ENCODE assay signal across 9 cellular contexts in genomic region chr17:27466748-27467375, GRCh38.
DNase-seq lines count a peak whose midpoint lies in the region; ATAC-seq and FAIRE-seq lines count a peak whose summit lies in the region.
"Had no signal": no experiment of that assay in that cellular context is flagged by ENCODE, and none has a peak within 500 bp of the region (broad histone marks: within the 10 kb centered on the region; RNA-seq: fewer than 3 reads in every experiment).

No MANE protein-coding gene starts in this region.

- H3K27ac ChIP-seq in BLaER1 = 0 out of 2 replicates have a peak overlapping the region, but pooled peaks have one; percentile 9
- H3K27ac ChIP-seq: pancreas had no signal

- H3K4me1 ChIP-seq in BLaER1 = peaks cover 34% of the 10 kb centered on the region

- DNase-seq in activated T-helper 1 cell treated with Interleukin-2 at 50 U/mL for 16 hours (ENCODE audit: low read depth) (peak; percentile 23), DMS153 treated with DMSO at 0.1 percent for 48 hours (lab: John Stamatoyannopoulos, UW; ENCODE audit: unreplicated experiment) (no peak), Ammon's horn (ENCODE audit: low spot score) (no peak), urothelium cell line (ENCODE audit: low spot score) (no peak)
- DNase-seq in stimulated activated CD4-positive, alpha-beta T cell treated with anti-CD3 and anti-CD28 coated beads, Interleukin-12 subunit alpha, Interleukin-12 subunit beta, amount 100 ng/mL, for 24 hours (ENCODE audit: low read depth in 2 of 2) = peak; percentile 65 to 74
- DNase-seq: pancreas had no signal

- H4K20me1 ChIP-seq in BLaER1 = peaks cover 16% of the 10 kb centered on the region; the same call in 1 of the 2 replicates

- peak overlapping the region; percentile 69 for H3K4me2 ChIP-seq in BLaER1

- 0 out of 2 replicates have a peak overlapping the region, but pooled peaks have one; percentile 3 for H3K9ac ChIP-seq in BLaER1

- peak; percentile 80 for ATAC-seq in GM19455 (IDR thresholded peaks at IDR 0.05; ENCODE audit: unreplicated experiment)
- ATAC-seq in HG03521 (IDR thresholded peaks at IDR 0.05; ENCODE audit: unreplicated experiment) = peak; percentile 60

- H3K27me3 ChIP-seq in BLaER1 = no peaks in the 10 kb centered on the region
- H3K27me3 ChIP-seq: pancreas had no signal

- no peak overlapping the region for H3K4me3 ChIP-seq in BLaER1
- H3K4me3 ChIP-seq: pancreas had no signal

- no peaks in the 10 kb centered on the region for H3K36me3 ChIP-seq in BLaER1
- H3K36me3 ChIP-seq: pancreas had no signal

- FAIRE-seq in urothelium cell line (lab: Jason Lieb, UNC) = no peak
- FAIRE-seq: pancreas had no signal

- H3K9me3 ChIP-seq in BLaER1 = no peaks in the 10 kb centered on the region
- H3K9me3 ChIP-seq: pancreas had no signal

Comparison
In these comparisons a context has a peak if more than half of its experiments do, and no peak if none do; other contexts are left out.
1. DNase-seq: peak in activated T-helper 1 cell treated with Interleukin-2 at 50 U/mL for 16 hours (single experiment) and stimulated activated CD4-positive, alpha-beta T cell treated with anti-CD3 and anti-CD28 coated beads, Interleukin-12 subunit alpha, Interleukin-12 subunit beta, amount 100 ng/mL, for 24 hours (2 of 2); none in DMS153 treated with DMSO at 0.1 percent for 48 hours (single experiment), Ammon's horn (single experiment) and urothelium cell line (single experiment).